ENCODE assay signal across 7 cellular contexts in genomic region chr1:67832737-67833594, GRCh38. TPM values are rescaled to one million over a fixed set of nuclear protein-coding genes. Genes with fewer than 3 reads are reported as not detected.
A peak's percentile ranks its signal among the peaks of the same experiment; 100 is the strongest.
DNase-seq lines count a peak whose midpoint lies in the region; ATAC-seq and TF ChIP-seq lines count a peak whose summit lies in the region.

GNG12 (minus strand) TSS chr1:67833467; CDS start chr1:67707686, 125,781 bp downstream.

- H3K9ac ChIP-seq in SK-N-MC (ENCODE audit: insufficient read length), result no peak within 1 kb of the TSS

- H3K27ac ChIP-seq in SK-N-MC (no peak within 1 kb of the TSS), skin epidermis (peak within 1 kb of the TSS; percentile 68 to 97 (median 88))

- H3K36me3 ChIP-seq in GM06990 (ENCODE audit: control insufficient read depth, insufficient read depth, low read length) (no peaks in the 10 kb centered on the region), SK-N-MC (ENCODE audit: insufficient read depth, low read length) (no peaks in the 10 kb centered on the region)

- DNase-seq in GM06990 (ENCODE audit: extremely low read depth, insufficient read length), result no peak
- no peak for DNase-seq in SK-N-MC (ENCODE audit: low read depth, low spot score)
- peak; percentile 70 for DNase-seq in choroid plexus epithelial cell (ENCODE audit: low read depth)
- DNase-seq in iris pigment epithelial cell (ENCODE audit: low read depth), result peak; percentile 75
- no peak for DNase-seq in G401 (ENCODE audit: low spot score)

- H3K4me3 ChIP-seq in GM06990 (replicated peaks; ENCODE audit: low read depth, low read length), result peak within 1 kb of the TSS; percentile 37
- H3K4me3 ChIP-seq in SK-N-MC, result peak within 1 kb of the TSS; percentile 77
- peak within 1 kb of the TSS; percentile 86 for H3K4me3 ChIP-seq in choroid plexus epithelial cell (ENCODE audit: low read depth, low read length)
- peak within 1 kb of the TSS; percentile 53 to 90 (median 71) for H3K4me3 ChIP-seq in skin epidermis

- ATAC-seq in HG02642 (IDR thresholded peaks at IDR 0.05; ENCODE audit: poor library complexity, unreplicated experiment), result peak; percentile 66

- in situ Hi-C loops in G401 (cut with HindIII; ENCODE audit: low sequenced_read_pairs), result no loop called here

- TF ChIP-seq CTCF in GM06990 (IDR thresholded peaks at IDR 0.05; ENCODE audit: insufficient read depth, low read length, poor library complexity, severe bottlenecking), result no peak
- TF ChIP-seq CTCF in choroid plexus epithelial cell (conservative IDR thresholded peaks at IDR 0.05; ENCODE audit: low read depth, low read length), result no peak

- H3K27me3 ChIP-seq in GM06990 (replicated peaks; ENCODE audit: control insufficient read depth, insufficient read depth, low read length), result peaks cover 6% of the 10 kb centered on the region

- H3K9me3 ChIP-seq in SK-N-MC (ENCODE audit: low read depth, low read length), result no peaks in the 10 kb centered on the region

RNA-seq across cellular contexts. Expression of gene GNG12, which starts in this region (rescaled TPM):
- total RNA-seq in G401 (2014; rRNA removed; shearing (Covaris generic)), result 2.6 and 4.7 TPM in 2 replicates

Comparison
In these comparisons a context has a peak if more than half of its experiments do, and no peak if none do; other contexts are left out.
1. DNase-seq: peak in choroid plexus epithelial cell (single experiment) and iris pigment epithelial cell (single experiment); none in GM06990 (single experiment), SK-N-MC (single experiment) and G401 (single experiment).
2. Peak in every context shown above with its lines, with median percentiles within 50 percentile points of each other: H3K4me3 ChIP-seq.